In the genomic region with DNA sequence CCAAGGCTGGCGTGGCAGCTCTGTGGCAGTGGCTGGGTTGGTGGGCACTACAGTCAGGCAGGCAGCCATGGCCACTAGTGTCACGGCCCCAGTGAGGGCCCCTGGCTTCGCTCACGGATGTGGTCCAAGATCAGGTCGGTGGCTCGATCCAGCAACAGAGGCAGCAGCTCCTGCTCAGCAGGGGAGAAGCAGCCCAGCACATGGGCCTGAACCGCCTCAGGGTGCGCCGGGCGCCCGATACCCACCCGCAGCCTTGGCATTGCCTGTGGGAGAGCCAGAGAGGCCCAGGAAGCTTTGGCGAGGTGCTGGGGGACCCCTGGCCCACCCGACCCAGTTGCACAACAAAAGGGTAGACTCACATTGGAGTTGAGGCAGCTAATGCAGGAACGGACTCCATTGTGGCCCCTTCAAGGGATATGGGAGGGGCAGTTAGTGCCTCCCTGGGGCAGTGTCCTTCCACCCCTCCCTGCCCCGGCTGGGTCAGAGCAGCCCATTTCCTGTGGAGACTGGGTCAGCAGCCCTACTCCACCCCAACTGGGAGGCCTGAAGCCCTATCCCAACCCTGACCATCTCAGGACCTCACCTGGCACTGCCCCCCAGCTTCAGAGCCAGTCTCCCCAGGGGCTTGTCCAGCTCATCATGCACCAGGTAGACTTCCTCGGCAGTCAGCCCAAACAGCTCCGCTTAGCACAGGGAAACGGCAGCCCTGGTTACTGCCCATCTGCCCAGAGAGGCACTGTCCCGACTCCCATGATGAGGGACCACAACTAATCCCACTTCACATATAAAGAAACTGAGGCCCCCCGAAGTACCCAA, we compare ENCODE assay signal across 9 cellular contexts. TPM values are rescaled to one million over a fixed set of nuclear protein-coding genes. Genes with fewer than 3 reads are reported as not detected.
A peak's percentile ranks its signal among the peaks of the same experiment; 100 is the strongest.
DNase-seq lines count a peak whose midpoint lies in the region; ATAC-seq and TF ChIP-seq lines count a peak whose summit lies in the region.
"Had no signal": no experiment of that assay in that cellular context is flagged by ENCODE, and none has a peak within 500 bp of the region (broad histone marks: within the 10 kb centered on the region; RNA-seq: fewer than 3 reads in every experiment).

No MANE protein-coding gene starts in this region.

- H3K4me3 ChIP-seq in AG04449 (ENCODE audit: low read depth, low read length), result peak overlapping the region; percentile 75
- peak overlapping the region; percentile 82 for H3K4me3 ChIP-seq in HUES6 (ENCODE audit: low read depth, low read length)
- H3K4me3 ChIP-seq in breast epithelium, result peak overlapping the region; percentile 73 to 88 (median 75)
- no peak overlapping the region for H3K4me3 ChIP-seq in naive thymus-derived CD4-positive, alpha-beta T cell (ENCODE audit: low read length)

- H3K4me3 Mint-ChIP-seq in naive thymus-derived CD4-positive, alpha-beta T cell, result peak overlapping the region; percentile 61 to 99 (median 84)

- POLR2A ChIA-PET in AG04449 (lab: Yijun Ruan, JAX), result no interaction called here
- POLR2A ChIA-PET in naive thymus-derived CD4-positive, alpha-beta T cell (lab: Charles Lee), result interaction anchor here (1.2 to 1.9 kb wide), 2 partner anchors 21 to 101 kb away, joined by 4 to 6 read pairs; a partner anchor contains a TSS

- H3K4me1 Mint-ChIP-seq in naive thymus-derived CD4-positive, alpha-beta T cell, result peaks cover 20 to 39% (median 23%) of the 10 kb centered on the region in 7 donors

- CTCF ChIA-PET in AG04449 (lab: Yijun Ruan, JAX), result interaction anchor here (1.1 to 4.3 kb wide), 5 partner anchors 21 to 207 kb away, joined by 3 to 34 read pairs (median 4); a partner anchor contains a TSS
- CTCF ChIA-PET in naive thymus-derived CD4-positive, alpha-beta T cell (lab: Charles Lee), result interaction anchor here (2.2 kb wide), 1 partner anchor 21 kb away, joined by 11 read pairs; a partner anchor contains a TSS

- DNase-seq in AG04449 (ENCODE audit: low read depth, low spot score) (no peak), breast epithelium (ENCODE audit: low spot score in 2 of 2) (no peak), activated gamma-delta T cell treated with Interleukin-2 at 50 U/mL for 16 hours (no peak), cerebellar nuclear complex (lab: John Stamatoyannopoulos, UW) (no peak), NAMALWA (ENCODE audit: low spot score) (no peak), OCI-M1 (lab: John Stamatoyannopoulos, UW) (no peak)
- DNase-seq in naive thymus-derived CD4-positive, alpha-beta T cell, result no peak

- no peaks in the 10 kb centered on the region for H3K36me3 ChIP-seq in HUES6 (ENCODE audit: control insufficient read depth, insufficient read depth, low read length)
- no peaks in the 10 kb centered on the region for H3K36me3 ChIP-seq in breast epithelium
- H3K36me3 ChIP-seq in naive thymus-derived CD4-positive, alpha-beta T cell (ENCODE audit: control insufficient read depth in 2 of 3, insufficient read depth in 3 of 3, low read length in 3 of 3), result peaks cover 0 to 5% (median 0%) of the 10 kb centered on the region in 3 experiments

- H3K9me3 ChIP-seq in HUES6 (ENCODE audit: control insufficient read depth, insufficient read depth, low read depth, low read length) (no peaks in the 10 kb centered on the region), breast epithelium (no peaks in the 10 kb centered on the region)
- no peaks in the 10 kb centered on the region for H3K9me3 ChIP-seq in naive thymus-derived CD4-positive, alpha-beta T cell (ENCODE audit: control insufficient read depth in 2 of 3, low read length in 3 of 3)

- H3K4me1 ChIP-seq in HUES6 (ENCODE audit: control insufficient read depth, insufficient read depth, low read length) (peaks cover 25% of the 10 kb centered on the region), breast epithelium (peaks cover 3 to 5% of the 10 kb centered on the region in 2 donors)
- peaks cover 18 to 21% of the 10 kb centered on the region in 2 donors for H3K4me1 ChIP-seq in naive thymus-derived CD4-positive, alpha-beta T cell (ENCODE audit: control insufficient read depth in 2 of 2, insufficient read depth in 2 of 2, low read length in 2 of 2)

- H3K9me3 Mint-ChIP-seq in naive thymus-derived CD4-positive, alpha-beta T cell, result no peaks in the 10 kb centered on the region

- H3K36me3 Mint-ChIP-seq in naive thymus-derived CD4-positive, alpha-beta T cell, result peaks cover 0 to under 1% (median 0%) of the 10 kb centered on the region in 5 donors

- intact Hi-C loops in breast epithelium (cut with DNase I; ENCODE audit: low total_unique reads), result loop anchor here (1.0 kb wide), 1 partner anchor 109 kb away; no protein-coding TSS in a partner anchor
- intact Hi-C loops in naive thymus-derived CD4-positive, alpha-beta T cell (cut with micrococcal nuclease), result loop anchor here in 1 of 2 donors (2.0 kb wide), 1 partner anchor 15 kb away; no protein-coding TSS in a partner anchor

- H3K27me3 ChIP-seq in HUES6 (ENCODE audit: control insufficient read depth, insufficient read depth, low read length), result peaks cover 7% of the 10 kb centered on the region; the same call in 1 of the 2 replicates
- H3K27me3 ChIP-seq in breast epithelium, result no peaks in the 10 kb centered on the region
- no peaks in the 10 kb centered on the region for H3K27me3 ChIP-seq in naive thymus-derived CD4-positive, alpha-beta T cell (ENCODE audit: control insufficient read depth in 2 of 2, insufficient read depth in 2 of 2, low read length in 2 of 2)

- H3K27ac ChIP-seq in HUES6 (ENCODE audit: low read depth, low read length) (no peak overlapping the region), breast epithelium (no peak overlapping the region)
- no peak overlapping the region for H3K27ac ChIP-seq in naive thymus-derived CD4-positive, alpha-beta T cell (ENCODE audit: low read depth, low read length)

- H3K27me3 Mint-ChIP-seq in naive thymus-derived CD4-positive, alpha-beta T cell, result no peaks in the 10 kb centered on the region

- no peak for ATAC-seq in naive thymus-derived CD4-positive, alpha-beta T cell

- H3K9ac ChIP-seq in HUES6 (ENCODE audit: low read length), result no peak overlapping the region

- TF ChIP-seq CTCF in AG04449 (IDR thresholded peaks at IDR 0.05; ENCODE audit: insufficient read depth, low read length, missing control alignments), result no peak
- no peak for TF ChIP-seq CTCF in breast epithelium (IDR thresholded peaks at IDR 0.05)

- no peak for TF ChIP-seq POLR2A in breast epithelium (IDR thresholded peaks at IDR 0.05)

- peak overlapping the region in 6 of 9 donors; percentile 38 to 98 (median 68) for H3K27ac Mint-ChIP-seq in naive thymus-derived CD4-positive, alpha-beta T cell

RNA-seq across cellular contexts. Expression of a gene that starts 1.2 kb away (rescaled TPM):
- 10 to 100 TPM; 19.0 to 26.2 (median 23.3) TPM for total RNA-seq in breast epithelium
- 1 to 10 TPM; 7.8 to 9.5 (median 8.6) TPM for total RNA-seq in naive thymus-derived CD4-positive, alpha-beta T cell
- polyA plus RNA-seq in naive thymus-derived CD4-positive, alpha-beta T cell, result 10 to 100 TPM; 17.0 to 28.7 TPM

RNA-seq across cellular contexts. Expression of a gene that starts 1.7 kb away (rescaled TPM):
- under 1 TPM; under 0.01 to 0.59 (median 0.16) TPM for total RNA-seq in breast epithelium
- total RNA-seq in naive thymus-derived CD4-positive, alpha-beta T cell, result 1 to 10 TPM in 4 of 5 experiments, under 1 TPM in 1; 0.29 to 9.9 (median 4.6) TPM
- 1 to 10 TPM in 1 of 2 donors, under 1 TPM in 1; 0.73 to 1.7 TPM for polyA plus RNA-seq in naive thymus-derived CD4-positive, alpha-beta T cell
- total RNA-seq: lung microvascular endothelial cell had no signal

RNA-seq across cellular contexts. Expression of a gene that starts 7.4 kb away (rescaled TPM):
- 1 to 10 TPM in 2 of 3 donors, not detected in 1; 2.0 TPM for total RNA-seq in breast epithelium
- total RNA-seq in naive thymus-derived CD4-positive, alpha-beta T cell, result under 1 TPM in 3 of 5 experiments, not detected in 2; 0.22 to 0.38 (median 0.27) TPM
- under 1 TPM; 0.11 to 0.20 TPM for polyA plus RNA-seq in naive thymus-derived CD4-positive, alpha-beta T cell
- total RNA-seq: lung microvascular endothelial cell had no signal

RNA-seq across cellular contexts. Expression of a gene that starts 20.9 kb away (rescaled TPM):
- 10 to 100 TPM in 1 of 3 donors, 1 to 10 TPM in 2; 9.5 to 16.7 (median 9.6) TPM for total RNA-seq in breast epithelium
- 10 to 100 TPM in 4 of 5 experiments, 1 to 10 TPM in 1; 9.5 to 22.3 (median 10.8) TPM for total RNA-seq in naive thymus-derived CD4-positive, alpha-beta T cell
- polyA plus RNA-seq in naive thymus-derived CD4-positive, alpha-beta T cell, result 10 to 100 TPM; 16.6 to 20.2 TPM
